In genomic region chr3:112640864-112641751, GRCh38 we compare ENCODE assay signal across 8 cellular contexts. TPM values are rescaled to one million over a fixed set of nuclear protein-coding genes. Genes with fewer than 3 reads are reported as not detected.
DNase-seq lines count a peak whose midpoint lies in the region; ATAC-seq, FAIRE-seq and TF ChIP-seq lines count a peak whose summit lies in the region.

CCDC80 (minus strand) TSS chr3:112641143; CDS start chr3:112639905, 1,238 bp downstream.

- 24% methylated on average over 7 of the region's 7 CpGs for WGBS in GM12878 (ENCODE audit: insufficient coverage, insufficient replicate concordance, low lambda C conversion rate, missing lambda C conversion rate)

- no peaks in the 10 kb centered on the region for H3K36me3 ChIP-seq in GM12878 (ENCODE audit: control insufficient read depth in 2 of 2, insufficient read depth in 2 of 2, low read length in 1 of 2)

- peaks cover 0 to 4% of the 10 kb centered on the region in 2 experiments; a peak in 3 of 4 replicates for H3K27me3 ChIP-seq in GM12878 (replicated peaks in 1 of 2; ENCODE audit: control insufficient read depth in 2 of 2, insufficient read depth in 2 of 2, low read length in 1 of 2)

- in situ Hi-C loops in GM12878 (cut with MboI) = loop anchor here (5.0 to 10.0 kb wide), 2 partner anchors 336 to 644 kb away; partner anchors contain the start of gene CD200R1

- DNase-seq in HS-27A (ENCODE audit: low read depth) = peak; percentile 77
- DNase-seq in GM12878 (ENCODE audit: low read depth, low spot score) = no peak
- DNase-seq in islet precursor cell = peak; percentile 79
- no peak for DNase-seq in NCI-H1930 (lab: John Stamatoyannopoulos, UW)
- DNase-seq in effector CD4-positive, alpha-beta T cell = no peak
- no peak for DNase-seq in 8988T
- DNase-seq in DMS79 (lab: John Stamatoyannopoulos, UW) = no peak

- intact Hi-C loops in GM12878 (cut with micrococcal nuclease; ENCODE audit: unreplicated experiment) = no loop called here

- TF ChIP-seq CTCF in GM12878 (IDR thresholded peaks at IDR 0.05 in 2 of 3, conservative IDR thresholded peaks at IDR 0.05 in 1 of 3; ENCODE audit: control insufficient read depth in 2 of 3, extremely low read depth in 1 of 3, insufficient read depth in 1 of 3, low read depth in 3 of 3, low read length in 3 of 3) = no peak
- no peak for TF ChIP-seq CTCF in subcutaneous adipose tissue (IDR thresholded peaks at IDR 0.05; ENCODE audit: low read depth)

- H3K4me2 ChIP-seq in GM12878 (ENCODE audit: control insufficient read depth, insufficient read depth) = no peak within 1 kb of the TSS

- SMC1A ChIA-PET in GM12878 (lab: Charles Lee; ENCODE audit: uncharacterized antibody, unreplicated experiment) = interaction anchor here (1.1 to 6.9 kb wide), 14 partner anchors 27 to 647 kb away, joined by 3 to 61 read pairs (median 6); partner anchors contain the start of genes CD200R1 and SLC9C1

- RAD21 ChIA-PET in GM12878 (lab: Charles Lee; ENCODE audit: unreplicated experiment) = interaction anchor here (1.1 to 5.3 kb wide), 5 partner anchors 11 to 529 kb away, joined by 3 to 48 read pairs (median 9); no protein-coding TSS in a partner anchor

- CTCF ChIA-PET in GM12878 (lab: Yijun Ruan, JAX) = interaction anchor here (0.7 to 5.4 kb wide), 22 partner anchors 9 to 648 kb away, joined by 3 to 92 read pairs (median 10); partner anchors contain the start of genes CD200R1 and SLC9C1

- H2AFZ ChIP-seq in GM12878 (ENCODE audit: control insufficient read depth, low read depth, low read length) = no peak within 1 kb of the TSS

- FAIRE-seq in GM12878 (lab: Jason Lieb, UNC) = no peak

- no peak within 1 kb of the TSS for H3K27ac ChIP-seq in GM12878 (ENCODE audit: control insufficient read depth, insufficient read depth)

- TF ChIP-seq EP300 in GM12878 (IDR thresholded peaks at IDR 0.05; ENCODE audit: borderline replicate concordance in 1 of 2, control insufficient read depth in 1 of 2, low read depth in 2 of 2, low read length in 2 of 2) = no peak

- H3K9me3 ChIP-seq in GM12878 (replicated peaks; ENCODE audit: control insufficient read depth, insufficient read depth, low read length) = no peaks in the 10 kb centered on the region

- no peak within 1 kb of the TSS for H3K9ac ChIP-seq in GM12878 (ENCODE audit: control insufficient read depth, insufficient read depth, low read length)

- TF ChIP-seq POLR2A in GM12878 (IDR thresholded peaks at IDR 0.05; ENCODE audit: low read depth, low read length) = no peak

- ATAC-seq in GM12878 = no peak

- peaks cover 15% of the 10 kb centered on the region for H3K4me1 ChIP-seq in GM12878 (ENCODE audit: control insufficient read depth, insufficient read depth, low read length)

- POLR2A ChIA-PET in GM12878 (lab: Charles Lee) = no interaction called here

- no TSS peak for BruUV-seq in GM12878 (replicated peaks; lab: Mats Ljungman, UMichigan)

- no peak for TF ChIP-seq RAD21 in GM12878 (IDR thresholded peaks at IDR 0.05; ENCODE audit: insufficient read depth, low read depth, low read length)

- no peaks in the 10 kb centered on the region for H4K20me1 ChIP-seq in GM12878 (ENCODE audit: control insufficient read depth, insufficient read depth)

- H3K79me2 ChIP-seq in GM12878 (ENCODE audit: control insufficient read depth, insufficient read depth, low read length) = no peaks in the 10 kb centered on the region

- H3K4me3 ChIP-seq in GM12878 = no peak within 1 kb of the TSS

TF ChIP-seq in GM12878, 131 proteins besides CTCF, POLR2A, EP300 and RAD21:
- no peak for TF ChIP-seq ASH2L (IDR thresholded peaks at IDR 0.05; ENCODE audit: borderline replicate concordance, low read depth)
- peak; percentile 39; the same call in 1 of the 2 replicates for TF ChIP-seq ZBED1 (IDR thresholded peaks at IDR 0.05; ENCODE audit: borderline replicate concordance)
- TF ChIP-seq NFYA (IDR thresholded peaks at IDR 0.05; ENCODE audit: borderline replicate concordance, low read depth, low read length) = no peak
- TF ChIP-seq POLR2AphosphoS5 (IDR thresholded peaks at IDR 0.05; ENCODE audit: low read length) = peak; percentile 64
- TF ChIP-seq SKIL (IDR thresholded peaks at IDR 0.05; ENCODE audit: low read depth, poor library complexity, severe bottlenecking) = no peak
- no peak for TF ChIP-seq SUZ12 (IDR thresholded peaks at IDR 0.05; ENCODE audit: unreplicated experiment)
- TF ChIP-seq REST (IDR thresholded peaks at IDR 0.05; ENCODE audit: low read depth, low read length) = no peak
- TF ChIP-seq KAT2A (conservative IDR thresholded peaks at IDR 0.05; ENCODE audit: control insufficient read depth, low read depth, low read length) = no peak
- no peak for TF ChIP-seq SRF (IDR thresholded peaks at IDR 0.05; ENCODE audit: low read depth in 2 of 2, low read length in 2 of 2)
- TF ChIP-seq SMAD5 (IDR thresholded peaks at IDR 0.05; ENCODE audit: low read depth) = peak; percentile 25; the same call in 1 of the 2 replicates
- TF ChIP-seq PBX3 (IDR thresholded peaks at IDR 0.05; ENCODE audit: insufficient replicate concordance, low read depth, low read length) = no peak

RNA-seq across cellular contexts. Expression of gene CCDC80, which starts in this region (rescaled TPM):
- 0.05 TPM in 1 of 2 replicates, not detected in the other for total RNA-seq in GM12878 (2013; cell fraction: nucleolus; rRNA removed)
- total RNA-seq in GM12878 (2014; rRNA removed) (not detected in 2 replicates), GM12878 (2014; rRNA removed; fragmentation: Illumina TruSeq; extraction: Trizol) (not detected in 2 replicates), GM12878 (2021) (0.21 and 0.80 TPM in 2 replicates), subcutaneous adipose tissue (100 to 1,000 TPM in 2 of 4 donors, 10 to 100 TPM in 2; 50.3 to 260 (median 122) TPM)
- polyA plus RNA-seq in GM12878 (2011; ENCODE audit: low read depth) = 0.17 TPM
- polyA plus RNA-seq in GM12878 (2011; rRNA removed) (0.04 TPM in 1 of 2 replicates, not detected in the other), GM12878 (2014; fragmentation: Illumina TruSeq; extraction: Trizol) (0.01 TPM in 1 of 2 replicates, not detected in the other), GM12878 (2014; fragmentation: Nextera tagmentation; extraction: Ambion mirVana) (under 1 TPM in 1 of 2 experiments, not detected in 1; 0.02 TPM), GM12878 (2014; rRNA removed) (not detected in 2 replicates), GM12878 (2016; fragmentation: Nextera tagmentation; extraction: Ambion mirVana) (under 1 TPM; 0.58 to 0.59 TPM)
- not detected in 2 replicates for polyA plus RNA-seq in GM12878 (2011; cell fraction: cytosol; rRNA removed)
- not detected in 2 replicates for polyA plus RNA-seq in GM12878 (2011; cell fraction: nucleus; rRNA removed)
- polyA plus RNA-seq in GM12878 (2012) = 0.14 and 0.15 TPM in 2 replicates
- not detected in 2 replicates for polyA minus RNA-seq in GM12878 (2011; rRNA and poly(A)+ RNA removed)
- not detected in 2 replicates for polyA minus RNA-seq in GM12878 (2011; cell fraction: cytosol; rRNA and poly(A)+ RNA removed)
- polyA minus RNA-seq in GM12878 (2011; cell fraction: nucleus; rRNA and poly(A)+ RNA removed) = not detected in 2 replicates

Comparison
In these comparisons a context has a peak if more than half of its experiments do, and no peak if none do; other contexts are left out.
1. RNA of gene CCDC80 (total RNA-seq): 50.3 to 260 TPM in subcutaneous adipose tissue; 0.05 to 0.80 TPM in GM12878; every median in the first group is over 10 times any median in the second.
2. DNase-seq: peak in HS-27A (single experiment) and islet precursor cell (single experiment); none in GM12878 (single experiment), NCI-H1930 (0 of 2), effector CD4-positive, alpha-beta T cell (single experiment), 8988T (single experiment) and DMS79 (single experiment).